Comparison of ENCODE assay signal across 1 cellular context in genomic region chr11:65489706-65490310, GRCh38.
TF ChIP-seq lines count a peak whose summit lies in the region.

No MANE protein-coding gene starts in this region.

TF ChIP-seq in IMR-90, 13 proteins besides CTCF, POLR2A, EP300 and RAD21 (continued from another document):
- TF ChIP-seq MXI1 (IDR thresholded peaks at IDR 0.05; ENCODE audit: borderline replicate concordance, low read depth, low read length), result no peak
- no peak for TF ChIP-seq FOS (IDR thresholded peaks at IDR 0.05; ENCODE audit: low read depth, low read length)
- no peak for TF ChIP-seq BHLHE40 (IDR thresholded peaks at IDR 0.05; ENCODE audit: low read depth, low read length)
- TF ChIP-seq MAZ (IDR thresholded peaks at IDR 0.05; ENCODE audit: borderline replicate concordance, low read depth, low read length), result no peak
- no peak for TF ChIP-seq RCOR1 (IDR thresholded peaks at IDR 0.05; ENCODE audit: insufficient replicate concordance, low read length)
- no peak for TF ChIP-seq ELK1 (IDR thresholded peaks at IDR 0.05; ENCODE audit: borderline replicate concordance, low read depth, low read length)
